17 cellular contexts compared by ENCODE assay signal in genomic region chr13:112941349-112941748, GRCh38. TPM values are rescaled to one million over a fixed set of nuclear protein-coding genes. Genes with fewer than 3 reads are reported as not detected.
DNase-seq lines count a peak whose midpoint lies in the region; TF ChIP-seq lines count a peak whose summit lies in the region.
"Had no signal": no experiment of that assay in that cellular context is flagged by ENCODE, and none has a peak within 500 bp of the region (broad histone marks: within the 10 kb centered on the region; RNA-seq: fewer than 3 reads in every experiment).

No MANE protein-coding gene starts in this region.

- no peaks in the 10 kb centered on the region for H3K9me3 Mint-ChIP-seq in osteocyte (ENCODE audit: unreplicated experiment)
- H3K9me3 Mint-ChIP-seq: CD8-positive, alpha-beta memory T cell; HFFc6 had no signal

- no peak for TF ChIP-seq CTCF in osteocyte (IDR thresholded peaks at IDR 0.05)

- peaks cover 8% of the 10 kb centered on the region for H3K4me1 Mint-ChIP-seq in osteocyte (ENCODE audit: unreplicated experiment)

- peaks cover 25% of the 10 kb centered on the region for H3K27me3 Mint-ChIP-seq in osteocyte (ENCODE audit: unreplicated experiment)

- DNase-seq in NCI-H1417 (lab: John Stamatoyannopoulos, UW) (peak in 2 of 3 experiments; percentile 17 to 27), NCI-H1417 treated with DMSO at 0.1 percent for 48 hours (lab: John Stamatoyannopoulos, UW) (no peak), NCI-H146 (lab: John Stamatoyannopoulos, UW) (peak; percentile 61), NCI-H69 (lab: John Stamatoyannopoulos, UW) (peak; percentile 64), osteocyte (ENCODE audit: extremely low spot score, unreplicated experiment) (peak; percentile 38), DMS114 treated with DMSO at 0.1 percent for 48 hours (lab: John Stamatoyannopoulos, UW; ENCODE audit: unreplicated experiment) (no peak), ecto neural progenitor cell (ENCODE audit: low spot score) (no peak), inferior parietal cortex (ENCODE audit: extremely low spot score) (no peak)
- DNase-seq: 8988T; AML-193; Calu3; CD8-positive, alpha-beta memory T cell; DMS 273 treated with DMSO at 0.1 percent for 48 hours; DND-41; GDM1; HCEC 1CT; HFFc6 had no signal

- H3K27ac Mint-ChIP-seq in osteocyte (ENCODE audit: unreplicated experiment): no peak overlapping the region
- H3K27ac Mint-ChIP-seq: CD8-positive, alpha-beta memory T cell; HFFc6 had no signal

- H3K36me3 Mint-ChIP-seq in osteocyte (ENCODE audit: unreplicated experiment): no peaks in the 10 kb centered on the region
- H3K36me3 Mint-ChIP-seq: CD8-positive, alpha-beta memory T cell had no signal

- no peak overlapping the region for H3K4me3 Mint-ChIP-seq in osteocyte (ENCODE audit: unreplicated experiment)
- H3K4me3 Mint-ChIP-seq: CD8-positive, alpha-beta memory T cell; HFFc6 had no signal

RNA-seq across cellular contexts. Expression of gene MCF2L, which starts 27.7 kb away (rescaled TPM):
- total RNA-seq in osteocyte: 4.3 and 5.6 TPM in 2 replicates
- total RNA-seq: HFFc6 had no signal

Comparison
In these comparisons a context has a peak if more than half of its experiments do, and no peak if none do; other contexts are left out.
1. DNase-seq: peak in NCI-H1417 (2 of 3), NCI-H146 (single experiment), NCI-H69 (single experiment) and osteocyte (single experiment); none in NCI-H1417 treated with DMSO at 0.1 percent for 48 hours (single experiment), DMS114 treated with DMSO at 0.1 percent for 48 hours (single experiment), ecto neural progenitor cell (single experiment) and inferior parietal cortex (single experiment).